Comparison of ENCODE assay signal across 1 cellular context in genomic region chr6:136326038-136326561, GRCh38.
TF ChIP-seq lines count a peak whose summit lies in the region.

No MANE protein-coding gene starts in this region.

TF ChIP-seq in HEK293, 187 proteins besides CTCF, POLR2A, EP300 and RAD21 (continued from another document and continues in another):
- TF ChIP-seq ZBTB26 (tag by site-specific recombination; optimal IDR thresholded peaks at IDR 0.05), result no peak
- no peak for TF ChIP-seq PRDM1 (tag by site-specific recombination; IDR thresholded peaks at IDR 0.05)
- no peak for TF ChIP-seq ZNF138 (tag by site-specific recombination; IDR thresholded peaks at IDR 0.05; ENCODE audit: borderline replicate concordance)
- no peak for TF ChIP-seq ZNF549 (tag by site-specific recombination; IDR thresholded peaks at IDR 0.05)
- TF ChIP-seq ZNF704 (tag by site-specific recombination; IDR thresholded peaks at IDR 0.05), result no peak
- no peak for TF ChIP-seq YY2 (tag by site-specific recombination; IDR thresholded peaks at IDR 0.05)
- TF ChIP-seq ZNF19 (tag by site-specific recombination; IDR thresholded peaks at IDR 0.05; ENCODE audit: low read depth), result no peak
- no peak for TF ChIP-seq MEIS1 (CRISPR knock-in tag; IDR thresholded peaks at IDR 0.05; ENCODE audit: borderline replicate concordance)
- no peak for TF ChIP-seq ZNF140 (tag by site-specific recombination; IDR thresholded peaks at IDR 0.05)
- TF ChIP-seq, protein P1, sequence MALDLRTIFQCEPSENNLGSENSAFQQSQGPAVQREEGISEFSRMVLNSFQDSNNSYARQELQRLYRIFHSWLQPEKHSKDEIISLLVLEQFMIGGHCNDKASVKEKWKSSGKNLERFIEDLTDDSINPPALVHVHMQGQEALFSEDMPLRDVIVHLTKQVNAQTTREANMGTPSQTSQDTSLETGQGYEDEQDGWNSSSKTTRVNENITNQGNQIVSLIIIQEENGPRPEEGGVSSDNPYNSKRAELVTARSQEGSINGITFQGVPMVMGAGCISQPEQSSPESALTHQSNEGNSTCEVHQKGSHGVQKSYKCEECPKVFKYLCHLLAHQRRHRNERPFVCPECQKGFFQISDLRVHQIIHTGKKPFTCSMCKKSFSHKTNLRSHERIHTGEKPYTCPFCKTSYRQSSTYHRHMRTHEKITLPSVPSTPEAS (tag by site-specific recombination; IDR thresholded peaks at IDR 0.05), result peak; percentile 24; the same call in 1 of the 2 replicates
- peak; percentile 68 for TF ChIP-seq SCRT2 (tag by site-specific recombination; IDR thresholded peaks at IDR 0.05)
- peak; percentile 63 for TF ChIP-seq KLF8 (tag by site-specific recombination; IDR thresholded peaks at IDR 0.05)
- no peak for TF ChIP-seq HOXC10 (CRISPR knock-in tag; IDR thresholded peaks at IDR 0.05)
- no peak for TF ChIP-seq ZNF311 (tag by site-specific recombination; IDR thresholded peaks at IDR 0.05; ENCODE audit: borderline replicate concordance)
- TF ChIP-seq ZNF174 (tag by site-specific recombination; IDR thresholded peaks at IDR 0.05), result no peak
- no peak for TF ChIP-seq ZNF529 (tag by site-specific recombination; IDR thresholded peaks at IDR 0.05; ENCODE audit: insufficient replicate concordance)
- no peak for TF ChIP-seq BCL11B (tag by site-specific recombination; IDR thresholded peaks at IDR 0.05; ENCODE audit: low read depth)
- TF ChIP-seq ZBTB48 (tag by site-specific recombination; IDR thresholded peaks at IDR 0.05), result no peak
- TF ChIP-seq ZNF488 (tag by site-specific recombination; IDR thresholded peaks at IDR 0.05), result no peak
- no peak for TF ChIP-seq KLF10 (tag by site-specific recombination; IDR thresholded peaks at IDR 0.05)
- no peak for TF ChIP-seq IKZF3 (tag by site-specific recombination; IDR thresholded peaks at IDR 0.05)
- no peak for TF ChIP-seq ZNF510 (tag by site-specific recombination; IDR thresholded peaks at IDR 0.05; ENCODE audit: insufficient replicate concordance)
- TF ChIP-seq ZNF610 (tag by site-specific recombination; IDR thresholded peaks at IDR 0.05; ENCODE audit: borderline replicate concordance), result no peak
- TF ChIP-seq ZNF24 (tag by site-specific recombination; IDR thresholded peaks at IDR 0.05), result no peak; the same call in 1 of the 2 replicates
- TF ChIP-seq ZNF626 (tag by site-specific recombination; IDR thresholded peaks at IDR 0.05), result no peak
- TF ChIP-seq, protein P2, sequence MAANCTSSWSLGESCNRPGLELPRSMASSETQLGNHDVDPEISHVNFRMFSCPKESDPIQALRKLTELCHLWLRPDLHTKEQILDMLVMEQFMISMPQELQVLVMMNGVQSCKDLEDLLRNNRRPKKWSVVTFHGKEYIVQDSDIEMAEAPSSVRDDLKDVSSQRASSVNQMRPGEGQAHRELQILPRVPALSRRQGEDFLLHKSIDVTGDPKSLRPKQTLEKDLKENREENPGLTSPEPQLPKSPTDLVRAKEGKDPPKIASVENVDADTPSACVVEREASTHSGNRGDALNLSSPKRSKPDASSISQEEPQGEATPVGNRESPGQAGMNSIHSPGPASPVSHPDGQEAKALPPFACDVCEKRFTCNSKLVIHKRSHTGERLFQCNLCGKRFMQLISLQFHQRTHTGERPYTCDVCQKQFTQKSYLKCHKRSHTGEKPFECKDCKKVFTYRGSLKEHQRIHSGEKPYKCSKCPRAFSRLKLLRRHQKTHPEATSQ (tag by site-specific recombination; IDR thresholded peaks at IDR 0.05), result no peak
- no peak for TF ChIP-seq ZIC2 (tag by site-specific recombination; IDR thresholded peaks at IDR 0.05)
- no peak for TF ChIP-seq WT1 (tag by site-specific recombination; IDR thresholded peaks at IDR 0.05)
- no peak for TF ChIP-seq MZF1 (tag by site-specific recombination; IDR thresholded peaks at IDR 0.05; ENCODE audit: borderline replicate concordance)
- TF ChIP-seq, protein P3, sequence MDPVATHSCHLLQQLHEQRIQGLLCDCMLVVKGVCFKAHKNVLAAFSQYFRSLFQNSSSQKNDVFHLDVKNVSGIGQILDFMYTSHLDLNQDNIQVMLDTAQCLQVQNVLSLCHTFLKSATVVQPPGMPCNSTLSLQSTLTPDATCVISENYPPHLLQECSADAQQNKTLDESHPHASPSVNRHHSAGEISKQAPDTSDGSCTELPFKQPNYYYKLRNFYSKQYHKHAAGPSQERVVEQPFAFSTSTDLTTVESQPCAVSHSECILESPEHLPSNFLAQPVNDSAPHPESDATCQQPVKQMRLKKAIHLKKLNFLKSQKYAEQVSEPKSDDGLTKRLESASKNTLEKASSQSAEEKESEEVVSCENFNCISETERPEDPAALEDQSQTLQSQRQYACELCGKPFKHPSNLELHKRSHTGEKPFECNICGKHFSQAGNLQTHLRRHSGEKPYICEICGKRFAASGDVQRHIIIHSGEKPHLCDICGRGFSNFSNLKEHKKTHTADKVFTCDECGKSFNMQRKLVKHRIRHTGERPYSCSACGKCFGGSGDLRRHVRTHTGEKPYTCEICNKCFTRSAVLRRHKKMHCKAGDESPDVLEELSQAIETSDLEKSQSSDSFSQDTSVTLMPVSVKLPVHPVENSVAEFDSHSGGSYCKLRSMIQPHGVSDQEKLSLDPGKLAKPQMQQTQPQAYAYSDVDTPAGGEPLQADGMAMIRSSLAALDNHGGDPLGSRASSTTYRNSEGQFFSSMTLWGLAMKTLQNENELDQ (tag by site-specific recombination; IDR thresholded peaks at IDR 0.05; ENCODE audit: low read depth), result no peak
- TF ChIP-seq, protein P4, sequence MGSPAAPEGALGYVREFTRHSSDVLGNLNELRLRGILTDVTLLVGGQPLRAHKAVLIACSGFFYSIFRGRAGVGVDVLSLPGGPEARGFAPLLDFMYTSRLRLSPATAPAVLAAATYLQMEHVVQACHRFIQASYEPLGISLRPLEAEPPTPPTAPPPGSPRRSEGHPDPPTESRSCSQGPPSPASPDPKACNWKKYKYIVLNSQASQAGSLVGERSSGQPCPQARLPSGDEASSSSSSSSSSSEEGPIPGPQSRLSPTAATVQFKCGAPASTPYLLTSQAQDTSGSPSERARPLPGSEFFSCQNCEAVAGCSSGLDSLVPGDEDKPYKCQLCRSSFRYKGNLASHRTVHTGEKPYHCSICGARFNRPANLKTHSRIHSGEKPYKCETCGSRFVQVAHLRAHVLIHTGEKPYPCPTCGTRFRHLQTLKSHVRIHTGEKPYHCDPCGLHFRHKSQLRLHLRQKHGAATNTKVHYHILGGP (tag by site-specific recombination; IDR thresholded peaks at IDR 0.05), result no peak
- TF ChIP-seq ZNF521 (tag by site-specific recombination; IDR thresholded peaks at IDR 0.05), result no peak
- no peak for TF ChIP-seq PRDM10 (tag by site-specific recombination; IDR thresholded peaks at IDR 0.05)
- no peak for TF ChIP-seq EGR2 (tag by site-specific recombination; IDR thresholded peaks at IDR 0.05; ENCODE audit: low read depth)
- TF ChIP-seq ZFP69B (tag by site-specific recombination; IDR thresholded peaks at IDR 0.05), result peak; percentile 28; the same call in 1 of the 2 replicates
- TF ChIP-seq PRDM2 (tag by site-specific recombination; IDR thresholded peaks at IDR 0.05; ENCODE audit: borderline replicate concordance), result no peak
- TF ChIP-seq ZNF394 (tag by site-specific recombination; IDR thresholded peaks at IDR 0.05; ENCODE audit: borderline replicate concordance), result no peak
- peak; percentile 31; the same call in 1 of the 2 replicates for TF ChIP-seq ZNF558 (tag by site-specific recombination; IDR thresholded peaks at IDR 0.05)
- TF ChIP-seq ZBTB21 (tag by site-specific recombination; IDR thresholded peaks at IDR 0.05), result peak; percentile 95
- no peak for TF ChIP-seq ZBTB44 (tag by site-specific recombination; IDR thresholded peaks at IDR 0.05)
- TF ChIP-seq GLIS2 (tag by site-specific recombination; IDR thresholded peaks at IDR 0.05), result no peak
